In genomic region chr3:140199008-140199407, GRCh38 we compare ENCODE assay signal across 26 cellular contexts.
"Had no signal": no experiment of that assay in that cellular context is flagged by ENCODE, and none has a peak within 500 bp of the region (broad histone marks: within the 10 kb centered on the region; RNA-seq: fewer than 3 reads in every experiment).

No MANE protein-coding gene starts in this region.

- ATAC-seq: activated CD4-positive, CD25-positive, alpha-beta regulatory T cell treated with anti-CD3 and anti-CD28 coated beads, Interleukin-2, amount 50 U/mL, for 24 hours; activated CD8-positive, alpha-beta T cell treated with anti-CD3 and anti-CD28 coated beads for 36 hours; activated naive CD8-positive, alpha-beta T cell treated with anti-CD3 and anti-CD28 coated beads, Interleukin-2, amount 50 U/mL, for 24 hours; body of pancreas; gastroesophageal sphincter had no signal

- H3K9me3 ChIP-seq: adrenal gland, body of pancreas, esophagus squamous epithelium, gastroesophageal sphincter had no signal

- H3K4me3 ChIP-seq: adrenal gland, body of pancreas, esophagus squamous epithelium, gastroesophageal sphincter had no signal

- DNase-seq: activated B cell treated with CpG ODN at 0.5 μM for 24 hours; activated CD4-positive, alpha-beta T cell treated with anti-CD3 and anti-CD28 coated beads for 48 hours; activated CD4-positive, alpha-beta T cell treated with anti-CD3 and anti-CD28 coated beads, Interleukin-2, amount 50 U/mL, for 1 hour; activated CD4-positive, alpha-beta T cell treated with anti-CD3 and anti-CD28 coated beads, Interleukin-2, amount 50 U/mL, for 48 hours; activated CD8-positive, alpha-beta memory T cell treated with anti-CD3 and anti-CD28 coated beads for 24 hours; activated CD8-positive, alpha-beta T cell treated with anti-CD3 and anti-CD28 coated beads for 36 hours; activated effector memory CD4-positive, alpha-beta T cell treated with anti-CD3 and anti-CD28 coated beads, Interleukin-2, amount 50 U/mL, for 16 hours; activated naive CD4-positive, alpha-beta T cell treated with anti-CD3 and anti-CD28 coated beads for 36 hours; activated naive CD8-positive, alpha-beta T cell treated with anti-CD3 and anti-CD28 coated beads for 36 hours; activated naive CD8-positive, alpha-beta T cell treated with anti-CD3 and anti-CD28 coated beads, Interleukin-2, amount 50 U/mL, for 24 hours; activated T-cell treated with anti-CD3 and anti-CD28 coated beads, Interleukin-2, amount 50 U/mL, for 1 hour; activated T-cell treated with anti-CD3 and anti-CD28 coated beads, Interleukin-2, amount 50 U/mL, for 48 hours; adrenal gland; aorta; body of pancreas; effector CD8-positive, alpha-beta T cell; esophagus squamous epithelium; foreskin melanocyte; T1000; WERI-Rb-1 had no signal

- H3K36me3 ChIP-seq: adrenal gland, esophagus squamous epithelium, gastroesophageal sphincter, WERI-Rb-1 had no signal

- FAIRE-seq: colon, endometrium, endothelial cell of umbilical vein had no signal

- H3K4me1 ChIP-seq: adrenal gland, body of pancreas, esophagus squamous epithelium, gastroesophageal sphincter had no signal

- H3K27ac ChIP-seq: adrenal gland, body of pancreas, epithelial cell of prostate, esophagus squamous epithelium, gastroesophageal sphincter, WERI-Rb-1 had no signal

- H3K27me3 ChIP-seq: adrenal gland, body of pancreas, esophagus squamous epithelium, gastroesophageal sphincter had no signal
